Comparison of ENCODE assay signal across 17 cellular contexts in genomic region chr2:239825705-239825979, GRCh38.
DNase-seq lines count a peak whose midpoint lies in the region; ATAC-seq and TF ChIP-seq lines count a peak whose summit lies in the region.
"Had no signal": no experiment of that assay in that cellular context is flagged by ENCODE, and none has a peak within 500 bp of the region (broad histone marks: within the 10 kb centered on the region; RNA-seq: fewer than 3 reads in every experiment).

No MANE protein-coding gene starts in this region.

- H4K20me1 ChIP-seq in osteoblast (ENCODE audit: insufficient read depth, low read length) = no peaks in the 10 kb centered on the region

- no peaks in the 10 kb centered on the region for H3K36me3 ChIP-seq in osteoblast (ENCODE audit: insufficient read depth, low read length)
- no peaks in the 10 kb centered on the region for H3K36me3 ChIP-seq in uterus
- H3K36me3 ChIP-seq: MG63, Peyer's patch had no signal

- H3K9me3 Mint-ChIP-seq in activated naive CD8-positive, alpha-beta T cell treated with anti-CD3 and anti-CD28 coated beads, Interleukin-2, amount 10 ng/mL, durations not matched to agents 7 days and 5 days = no peaks in the 10 kb centered on the region
- H3K9me3 Mint-ChIP-seq in activated naive CD8-positive, alpha-beta T cell treated with anti-CD3 and anti-CD28 coated beads, Interleukin-2, amount 50 U/mL, for 24 hours = no peaks in the 10 kb centered on the region
- H3K9me3 Mint-ChIP-seq in activated B cell treated with CpG ODN at 0.5 μM for 24 hours = no peaks in the 10 kb centered on the region

- H3K4me1 Mint-ChIP-seq in activated naive CD8-positive, alpha-beta T cell treated with anti-CD3 and anti-CD28 coated beads, Interleukin-2, amount 10 ng/mL, durations not matched to agents 7 days and 5 days = no peaks in the 10 kb centered on the region
- H3K4me1 Mint-ChIP-seq in activated naive CD8-positive, alpha-beta T cell treated with anti-CD3 and anti-CD28 coated beads, Interleukin-2, amount 50 U/mL, for 24 hours = peaks cover 2% of the 10 kb centered on the region
- H3K4me1 Mint-ChIP-seq in activated B cell treated with CpG ODN at 0.5 μM for 24 hours = no peaks in the 10 kb centered on the region

- no peak for TF ChIP-seq POLR2A in uterus (IDR thresholded peaks at IDR 0.05)

- CTCF ChIA-PET in activated B cell treated with CpG ODN at 0.5 μM for 24 hours (lab: Charles Lee) = no interaction called here

- H3K27ac Mint-ChIP-seq in activated naive CD8-positive, alpha-beta T cell treated with anti-CD3 and anti-CD28 coated beads, Interleukin-2, amount 10 ng/mL, durations not matched to agents 7 days and 5 days = no peak overlapping the region
- H3K27ac Mint-ChIP-seq in activated naive CD8-positive, alpha-beta T cell treated with anti-CD3 and anti-CD28 coated beads, Interleukin-2, amount 50 U/mL, for 24 hours = no peak overlapping the region
- no peak overlapping the region for H3K27ac Mint-ChIP-seq in activated B cell treated with CpG ODN at 0.5 μM for 24 hours

- ATAC-seq in activated naive CD8-positive, alpha-beta T cell treated with anti-CD3 and anti-CD28 coated beads, Interleukin-2, amount 10 ng/mL, durations not matched to agents 7 days and 5 days (ENCODE audit: low read depth) = no peak
- no peak for ATAC-seq in activated naive CD8-positive, alpha-beta T cell treated with anti-CD3 and anti-CD28 coated beads, Interleukin-2, amount 50 U/mL, for 24 hours
- ATAC-seq in activated B cell treated with CpG ODN at 0.5 μM for 24 hours (ENCODE audit: low read depth) = no peak

- POLR2A ChIA-PET in activated naive CD8-positive, alpha-beta T cell treated with anti-CD3 and anti-CD28 coated beads, Interleukin-2, amount 10 ng/mL, durations not matched to agents 7 days and 5 days (lab: Charles Lee) = no interaction called here
- POLR2A ChIA-PET in activated B cell treated with CpG ODN at 0.5 μM for 24 hours (lab: Charles Lee) = no interaction called here

- no peak overlapping the region for H3K4me2 ChIP-seq in osteoblast (ENCODE audit: insufficient read depth, low read length)

- no peaks in the 10 kb centered on the region for H3K27me3 ChIP-seq in osteoblast (ENCODE audit: insufficient read depth, low read length)
- H3K27me3 ChIP-seq in uterus = no peaks in the 10 kb centered on the region
- H3K27me3 ChIP-seq: MG63, Peyer's patch had no signal

- no peaks in the 10 kb centered on the region for H3K79me2 ChIP-seq in osteoblast (ENCODE audit: insufficient read depth, low read length)

- TF ChIP-seq CTCF in activated B cell treated with CpG ODN at 0.5 μM for 24 hours (IDR thresholded peaks at IDR 0.05) = no peak
- TF ChIP-seq CTCF in osteoblast (IDR thresholded peaks at IDR 0.05; ENCODE audit: extremely low read depth, low read depth, low read length) = no peak
- no peak for TF ChIP-seq CTCF in uterus (IDR thresholded peaks at IDR 0.05)

- H3K27me3 Mint-ChIP-seq in activated naive CD8-positive, alpha-beta T cell treated with anti-CD3 and anti-CD28 coated beads, Interleukin-2, amount 10 ng/mL, durations not matched to agents 7 days and 5 days = peaks cover under 1% of the 10 kb centered on the region
- H3K27me3 Mint-ChIP-seq in activated naive CD8-positive, alpha-beta T cell treated with anti-CD3 and anti-CD28 coated beads, Interleukin-2, amount 50 U/mL, for 24 hours = no peaks in the 10 kb centered on the region
- peaks cover 15% of the 10 kb centered on the region for H3K27me3 Mint-ChIP-seq in activated B cell treated with CpG ODN at 0.5 μM for 24 hours

- H3K27ac ChIP-seq in osteoblast (ENCODE audit: low read depth, low read length) (no peak overlapping the region), uterus (no peak overlapping the region)
- H3K27ac ChIP-seq: C4-2B, Peyer's patch had no signal

- no peak overlapping the region for H3K4me3 Mint-ChIP-seq in activated naive CD8-positive, alpha-beta T cell treated with anti-CD3 and anti-CD28 coated beads, Interleukin-2, amount 10 ng/mL, durations not matched to agents 7 days and 5 days
- no peak overlapping the region for H3K4me3 Mint-ChIP-seq in activated naive CD8-positive, alpha-beta T cell treated with anti-CD3 and anti-CD28 coated beads, Interleukin-2, amount 50 U/mL, for 24 hours
- no peak overlapping the region for H3K4me3 Mint-ChIP-seq in activated B cell treated with CpG ODN at 0.5 μM for 24 hours

- H2AFZ ChIP-seq in osteoblast (ENCODE audit: low read length) = no peak overlapping the region

- no peaks in the 10 kb centered on the region for H3K9me3 ChIP-seq in osteoblast (ENCODE audit: low read depth, low read length)
- H3K9me3 ChIP-seq in uterus = no peaks in the 10 kb centered on the region
- H3K9me3 ChIP-seq: Caco-2, MG63, Peyer's patch had no signal

- DNase-seq in activated naive CD8-positive, alpha-beta T cell treated with anti-CD3 and anti-CD28 coated beads, Interleukin-2, amount 10 ng/mL, durations not matched to agents 7 days and 5 days = peak; percentile 11
- DNase-seq in activated naive CD8-positive, alpha-beta T cell treated with anti-CD3 and anti-CD28 coated beads, Interleukin-2, amount 50 U/mL, for 24 hours = no peak
- DNase-seq in activated B cell treated with CpG ODN at 0.5 μM for 24 hours (peak; percentile 8), osteoblast (ENCODE audit: insufficient read length, low spot score, missing footprints) (peak; percentile 48), uterus (peak; percentile 3 to 7), NCI-H748 treated with DMSO at 0.1 percent for 48 hours (lab: John Stamatoyannopoulos, UW) (no peak), LoVo (ENCODE audit: low spot score) (no peak)
- DNase-seq: Caco-2, MG63, NCI-H1105 treated with DMSO at 0.1 percent for 48 hours, NCI-H1694 treated with DMSO at 0.1 percent for 48 hours, NCI-H2107, NCI-H2227 treated with DMSO at 0.1 percent for 48 hours, NCI-H524, Right ventricle myocardium superior had no signal

- H3K36me3 Mint-ChIP-seq in activated naive CD8-positive, alpha-beta T cell treated with anti-CD3 and anti-CD28 coated beads, Interleukin-2, amount 10 ng/mL, durations not matched to agents 7 days and 5 days = no peaks in the 10 kb centered on the region
- no peaks in the 10 kb centered on the region for H3K36me3 Mint-ChIP-seq in activated naive CD8-positive, alpha-beta T cell treated with anti-CD3 and anti-CD28 coated beads, Interleukin-2, amount 50 U/mL, for 24 hours (ENCODE audit: low read depth)
- no peaks in the 10 kb centered on the region for H3K36me3 Mint-ChIP-seq in activated B cell treated with CpG ODN at 0.5 μM for 24 hours (ENCODE audit: low read depth)

- intact Hi-C loops in activated B cell treated with CpG ODN at 0.5 μM for 24 hours (cut with micrococcal nuclease) = no loop called here
- intact Hi-C loops in uterus (cut with DNase I; ENCODE audit: low total_unique reads) = no loop called here

- H3K4me1 ChIP-seq in osteoblast (ENCODE audit: insufficient read depth, low read length) (no peaks in the 10 kb centered on the region), uterus (no peaks in the 10 kb centered on the region)
- H3K4me1 ChIP-seq: Caco-2 had no signal

- H3K4me3 ChIP-seq in osteoblast (ENCODE audit: insufficient read depth, low read length) (no peak overlapping the region), uterus (no peak overlapping the region)
- H3K4me3 ChIP-seq: MG63, Peyer's patch had no signal

Comparison
In these comparisons a context has a peak if more than half of its experiments do, and no peak if none do; other contexts are left out.
1. DNase-seq: peak in activated naive CD8-positive, alpha-beta T cell treated with anti-CD3 and anti-CD28 coated beads, Interleukin-2, amount 10 ng/mL, durations not matched to agents 7 days and 5 days (single experiment), activated B cell treated with CpG ODN at 0.5 μM for 24 hours (single experiment), osteoblast (single experiment) and uterus (2 of 2); none in activated naive CD8-positive, alpha-beta T cell treated with anti-CD3 and anti-CD28 coated beads, Interleukin-2, amount 50 U/mL, for 24 hours (single experiment), NCI-H748 treated with DMSO at 0.1 percent for 48 hours (single experiment) and LoVo (single experiment).